18 cellular contexts compared by ENCODE assay signal in genomic region chr14:51954657-51955056, GRCh38. TPM values are rescaled to one million over a fixed set of nuclear protein-coding genes. Genes with fewer than 3 reads are reported as not detected.
DNase-seq lines count a peak whose midpoint lies in the region; ATAC-seq and TF ChIP-seq lines count a peak whose summit lies in the region.
"Had no signal": no experiment of that assay in that cellular context is flagged by ENCODE, and none has a peak within 500 bp of the region (broad histone marks: within the 10 kb centered on the region; RNA-seq: fewer than 3 reads in every experiment).

No MANE protein-coding gene starts in this region.

- H3K9me3 ChIP-seq in OCI-LY3 (ENCODE audit: insufficient read depth, low read length) (no peaks in the 10 kb centered on the region), MG63 (no peaks in the 10 kb centered on the region; the same call in 1 of the 2 replicates)

- H4K20me1 ChIP-seq in OCI-LY3 (ENCODE audit: insufficient read depth, low read length) = no peaks in the 10 kb centered on the region

- TF ChIP-seq CTCF in GM12864 (IDR thresholded peaks at IDR 0.05; ENCODE audit: low read depth, low read length, missing control alignments) (peak; percentile 23), OCI-LY3 (IDR thresholded peaks at IDR 0.05; ENCODE audit: low read depth, low read length) (peak; percentile 46)

- H3K4me1 ChIP-seq in OCI-LY3 (ENCODE audit: low read length) = no peaks in the 10 kb centered on the region
- H3K4me1 ChIP-seq: ascending aorta had no signal

- H2AFZ ChIP-seq in OCI-LY3 (ENCODE audit: low read depth, low read length) = no peak overlapping the region

- H3K4me2 ChIP-seq in OCI-LY3 (ENCODE audit: low read length) = no peak overlapping the region

- ATAC-seq in GM18519 (IDR thresholded peaks at IDR 0.05; ENCODE audit: low FRiP score, unreplicated experiment) (no peak), GM18517 (IDR thresholded peaks at IDR 0.05; ENCODE audit: unreplicated experiment) (no peak)
- ATAC-seq: right cardiac atrium had no signal

- H3K4me3 ChIP-seq in GM12864 (ENCODE audit: low read depth, low read length) (no peak overlapping the region), OCI-LY3 (ENCODE audit: low read length) (no peak overlapping the region), MG63 (no peak overlapping the region)
- H3K4me3 ChIP-seq: ascending aorta had no signal

- H3K36me3 ChIP-seq in OCI-LY3 (replicated peaks; ENCODE audit: low read depth, low read length) (peaks cover 37% of the 10 kb centered on the region), MG63 (no peaks in the 10 kb centered on the region)
- H3K36me3 ChIP-seq: ascending aorta had no signal

- peak; percentile 26 for DNase-seq in DMS53 (lab: John Stamatoyannopoulos, UW)
- DNase-seq in DMS53 treated with DMSO at 0.1 percent for 48 hours (lab: John Stamatoyannopoulos, UW; ENCODE audit: unreplicated experiment) = no peak
- no peak for DNase-seq in GM12864 (ENCODE audit: low read depth)
- DNase-seq in iPS-NIHi7 (ENCODE audit: extremely low spot score) = peak; percentile 25
- DNase-seq in MG63 = no peak
- DNase-seq: 8988T; activated naive CD4-positive, alpha-beta T cell treated with anti-CD3 and anti-CD28 coated beads for 36 hours; IMR-90; NCI-H1694; NCI-H446; right cardiac atrium; SHP77 treated with DMSO at 0.1 percent for 48 hours; substantia nigra had no signal

- H3K79me2 ChIP-seq in OCI-LY3 (ENCODE audit: low read length) = no peaks in the 10 kb centered on the region

- H3K9ac ChIP-seq in OCI-LY3 (ENCODE audit: low read length) = no peak overlapping the region

- H3K27me3 ChIP-seq in OCI-LY3 (ENCODE audit: low read depth, low read length) (no peaks in the 10 kb centered on the region), MG63 (no peaks in the 10 kb centered on the region)
- H3K27me3 ChIP-seq: ascending aorta had no signal

- H3K27ac ChIP-seq in OCI-LY3 (ENCODE audit: low read length) = no peak overlapping the region
- H3K27ac ChIP-seq: ascending aorta, VCaP had no signal

RNA-seq across cellular contexts. Expression of gene RTRAF, which starts 34.7 kb away (rescaled TPM):
- total RNA-seq in MG63 (2014; rRNA removed; shearing (Covaris generic); ENCODE audit: low replicate concordance) = 76.2 and 77.2 TPM in 2 replicates

Comparison
In these comparisons a context has a peak if more than half of its experiments do, and no peak if none do; other contexts are left out.
1. DNase-seq: peak in DMS53 (single experiment) and iPS-NIHi7 (single experiment); none in DMS53 treated with DMSO at 0.1 percent for 48 hours (single experiment), GM12864 (single experiment) and MG63 (single experiment).